ENCODE assay signal across 8 cellular contexts in genomic region chr19:46661020-46661731, GRCh38. TPM values are rescaled to one million over a fixed set of nuclear protein-coding genes. Genes with fewer than 3 reads are reported as not detected.
DNase-seq lines count a peak whose midpoint lies in the region; ATAC-seq and TF ChIP-seq lines count a peak whose summit lies in the region.

A gene with protein sequence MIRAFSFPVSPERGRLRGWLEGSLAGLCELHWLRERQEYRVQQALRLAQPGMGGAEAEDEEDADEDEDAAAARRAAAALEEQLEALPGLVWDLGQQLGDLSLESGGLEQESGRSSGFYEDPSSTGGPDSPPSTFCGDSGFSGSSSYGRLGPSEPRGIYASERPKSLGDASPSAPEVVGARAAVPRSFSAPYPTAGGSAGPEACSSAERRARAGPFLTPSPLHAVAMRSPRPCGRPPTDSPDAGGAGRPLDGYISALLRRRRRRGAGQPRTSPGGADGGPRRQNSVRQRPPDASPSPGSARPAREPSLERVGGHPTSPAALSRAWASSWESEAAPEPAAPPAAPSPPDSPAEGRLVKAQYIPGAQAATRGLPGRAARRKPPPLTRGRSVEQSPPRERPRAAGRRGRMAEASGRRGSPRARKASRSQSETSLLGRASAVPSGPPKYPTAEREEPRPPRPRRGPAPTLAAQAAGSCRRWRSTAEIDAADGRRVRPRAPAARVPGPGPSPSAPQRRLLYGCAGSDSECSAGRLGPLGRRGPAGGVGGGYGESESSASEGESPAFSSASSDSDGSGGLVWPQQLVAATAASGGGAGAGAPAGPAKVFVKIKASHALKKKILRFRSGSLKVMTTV (minus strand): TSS chr19:46661182. CDS start chr19:46661064, 118 bp downstream.

- CTCF ChIA-PET in activated B cell treated with CpG ODN at 0.5 μM for 24 hours (lab: Charles Lee), result interaction anchor here (0.7 to 4.5 kb wide), 22 partner anchors 9 to 164 kb away, joined by 3 to 234 read pairs (median 4); partner anchors contain the start of genes CALM3 and GNG8

- no peaks in the 10 kb centered on the region for H3K36me3 Mint-ChIP-seq in activated B cell treated with CpG ODN at 0.5 μM for 24 hours (ENCODE audit: low read depth)

- ATAC-seq in GM18907 (IDR thresholded peaks at IDR 0.05; ENCODE audit: unreplicated experiment) (peak; percentile 93), HG03175 (IDR thresholded peaks at IDR 0.05; ENCODE audit: unreplicated experiment) (peak; percentile 90), activated B cell treated with CpG ODN at 0.5 μM for 24 hours (ENCODE audit: low read depth) (peak; percentile 91)

- H3K27me3 ChIP-seq in skeletal muscle tissue (ENCODE audit: control insufficient read depth in 3 of 3, insufficient read depth in 3 of 3, low read length in 3 of 3), result peaks cover 16 to 21% (median 18%) of the 10 kb centered on the region in 3 donors

- peak within 1 kb of the TSS; percentile 67 to 75 (median 74) for H3K4me3 ChIP-seq in skeletal muscle tissue (ENCODE audit: low read length in 3 of 3)

- H3K9me3 ChIP-seq in skeletal muscle tissue (ENCODE audit: control insufficient read depth in 3 of 3, low read length in 3 of 3), result no peaks in the 10 kb centered on the region

- peak within 1 kb of the TSS; percentile 65 to 79 (median 68) for H3K9ac ChIP-seq in skeletal muscle tissue (ENCODE audit: low read depth in 1 of 3, low read length in 3 of 3)

- H3K27me3 Mint-ChIP-seq in activated B cell treated with CpG ODN at 0.5 μM for 24 hours, result peaks cover 17% of the 10 kb centered on the region

- peak within 1 kb of the TSS; percentile 93 for H3K27ac ChIP-seq in caudate nucleus (ENCODE audit: low read depth, low read length)
- peak within 1 kb of the TSS; percentile 76 for H3K27ac ChIP-seq in skeletal muscle tissue (ENCODE audit: low read depth, low read length)

- TF ChIP-seq CTCF in activated B cell treated with CpG ODN at 0.5 μM for 24 hours (IDR thresholded peaks at IDR 0.05), result no peak

- peaks cover 19 to 26% (median 20%) of the 10 kb centered on the region in 3 donors for H3K4me1 ChIP-seq in skeletal muscle tissue (ENCODE audit: control insufficient read depth in 3 of 3, insufficient read depth in 3 of 3, low read length in 3 of 3)

- POLR2A ChIA-PET in activated B cell treated with CpG ODN at 0.5 μM for 24 hours (lab: Charles Lee), result interaction anchor here (0.6 to 3.3 kb wide), 19 partner anchors 20 to 452 kb away, joined by 3 to 75 read pairs (median 5); partner anchors contain the start of genes CALM3, GNG8, SLC1A5 and ZC3H4

- H3K4me1 Mint-ChIP-seq in activated B cell treated with CpG ODN at 0.5 μM for 24 hours, result peaks cover 23% of the 10 kb centered on the region

- no peaks in the 10 kb centered on the region for H3K36me3 ChIP-seq in skeletal muscle tissue (ENCODE audit: control insufficient read depth in 3 of 3, insufficient read depth in 3 of 3, low read length in 3 of 3)

- in situ Hi-C loops in ACHN (cut with HindIII; ENCODE audit: low pct_ligation_motif_present, low pct_unique_long_range_greater_than_20kb, low sequenced_read_pairs), result no loop called here

- DNase-seq in ACHN (peak; percentile 98), NCI-H2227 treated with DMSO at 0.1 percent for 48 hours (lab: John Stamatoyannopoulos, UW) (peak; percentile 96), activated B cell treated with CpG ODN at 0.5 μM for 24 hours (peak; percentile 100), caudate nucleus (lab: John Stamatoyannopoulos, UW) (peak; percentile 95 to 100 (median 100)), iPS-NIHi11 (ENCODE audit: low spot score) (peak; percentile 95)

- intact Hi-C loops in activated B cell treated with CpG ODN at 0.5 μM for 24 hours (cut with micrococcal nuclease), result loop anchor here (1.0 to 5.0 kb wide), 5 partner anchors 27 to 666 kb away; partner anchors contain the start of gene CCDC61

- H3K4me3 Mint-ChIP-seq in activated B cell treated with CpG ODN at 0.5 μM for 24 hours, result peak within 1 kb of the TSS; percentile 83

- no peaks in the 10 kb centered on the region for H3K9me3 Mint-ChIP-seq in activated B cell treated with CpG ODN at 0.5 μM for 24 hours

- peak within 1 kb of the TSS; percentile 78 for H3K27ac Mint-ChIP-seq in activated B cell treated with CpG ODN at 0.5 μM for 24 hours

RNA-seq across cellular contexts. Expression of the gene that starts here (rescaled TPM):
- total RNA-seq in activated B cell treated with CpG ODN at 0.5 μM for 24 hours (0.49 and 0.75 TPM in 2 replicates), skeletal muscle tissue (7.3 TPM)

Comparison
In these comparisons a context has a peak if more than half of its experiments do, and no peak if none do; other contexts are left out.
1. Peak in every context shown above with its lines: DNase-seq, ATAC-seq, H3K4me3 ChIP-seq and H3K27ac ChIP-seq.
2. Peak in DNase-seq and ATAC-seq in activated B cell treated with CpG ODN at 0.5 μM for 24 hours; RNA of the gene not detected or under 1 TPM.